In genomic region chr17:75516619-75517276, GRCh38 we compare ENCODE assay signal across 8 cellular contexts. TPM values are rescaled to one million over a fixed set of nuclear protein-coding genes. Genes with fewer than 3 reads are reported as not detected.
A peak's percentile ranks its signal among the peaks of the same experiment; 100 is the strongest.
DNase-seq lines count a peak whose midpoint lies in the region; ATAC-seq and TF ChIP-seq lines count a peak whose summit lies in the region.

No MANE protein-coding gene starts in this region.

- H3K36me3 Mint-ChIP-seq in T-cell (peaks cover 12% of the 10 kb centered on the region), chondrocyte (ENCODE audit: low read depth) (peaks cover 4% of the 10 kb centered on the region), memory B cell (peaks cover 2% of the 10 kb centered on the region)

- TF ChIP-seq CTCF in 22Rv1 (IDR thresholded peaks at IDR 0.05) (no peak), chondrocyte (IDR thresholded peaks at IDR 0.05) (no peak), thyroid gland (IDR thresholded peaks at IDR 0.05) (no peak)

- H3K4me3 ChIP-seq in thyroid gland (replicated peaks in 1 of 3): peak overlapping the region; percentile 43 to 98 (median 64)

- intact Hi-C loops in thyroid gland (cut with DNase I): no loop called here

- ATAC-seq in GM18867 (IDR thresholded peaks at IDR 0.05; ENCODE audit: unreplicated experiment) (peak; percentile 2), HG03103 (IDR thresholded peaks at IDR 0.05; ENCODE audit: low read depth, unreplicated experiment) (peak; percentile 5), T-cell (replicated peaks in 1 of 4) (peak; percentile 4 to 26 (median 20)), memory B cell (ENCODE audit: low read depth) (peak; percentile 7)

- no peak for TF ChIP-seq POLR2A in thyroid gland (IDR thresholded peaks at IDR 0.05)

- H3K27me3 Mint-ChIP-seq in T-cell (no peaks in the 10 kb centered on the region), chondrocyte (ENCODE audit: low read depth) (no peaks in the 10 kb centered on the region), memory B cell (no peaks in the 10 kb centered on the region)

- H3K27me3 ChIP-seq in thyroid gland: no peaks in the 10 kb centered on the region

- H3K4me1 Mint-ChIP-seq in T-cell (peaks cover 21 to 28% (median 24%) of the 10 kb centered on the region in 3 donors), chondrocyte (ENCODE audit: low read depth) (peaks cover 36% of the 10 kb centered on the region), memory B cell (peaks cover 18% of the 10 kb centered on the region)

- peak overlapping the region; percentile 71 to 77 (median 75) for H3K4me3 Mint-ChIP-seq in T-cell
- H3K4me3 Mint-ChIP-seq in chondrocyte (ENCODE audit: unreplicated experiment): peak overlapping the region; percentile 74
- peak overlapping the region; percentile 79 for H3K4me3 Mint-ChIP-seq in memory B cell

- no peaks in the 10 kb centered on the region for H3K9me3 Mint-ChIP-seq in T-cell
- H3K9me3 Mint-ChIP-seq in chondrocyte (ENCODE audit: low read depth): no peaks in the 10 kb centered on the region
- H3K9me3 Mint-ChIP-seq in memory B cell: no peaks in the 10 kb centered on the region

- CTCF ChIA-PET in T-cell (lab: Charles Lee): interaction anchor here (0.5 to 1.5 kb wide), 10 partner anchors 9 to 685 kb away, joined by 3 to 17 read pairs (median 4); partner anchors contain the start of genes GRB2 (in 1 of the 2), LLGL2 (in 1 of the 2), SMIM5 (in 1 of the 2) and TMEM94 (in 1 of the 2)

- H3K27ac Mint-ChIP-seq in T-cell (peak overlapping the region; percentile 96), chondrocyte (ENCODE audit: unreplicated experiment) (no peak overlapping the region), memory B cell (no peak overlapping the region)

- WGBS in thyroid gland, 2 donors: 1 to 2% methylated on average over 12 to 13 of the region's 64 CpGs

- POLR2A ChIA-PET in T-cell (lab: Charles Lee): interaction anchor here in 1 of 2 donors (1.0 kb wide), 1 partner anchor 19 kb away, joined by 5 read pairs; no protein-coding TSS in a partner anchor

- peak overlapping the region; percentile 89 for H3K27ac ChIP-seq in 22Rv1
- H3K27ac ChIP-seq in thyroid gland: peak overlapping the region in 1 of 3 donors; percentile 41

- H3K36me3 ChIP-seq in thyroid gland: peaks cover 0 to 4% of the 10 kb centered on the region in 2 donors

- H3K9me3 ChIP-seq in thyroid gland: no peaks in the 10 kb centered on the region

- H3K4me1 ChIP-seq in thyroid gland: peaks cover 32 to 33% of the 10 kb centered on the region in 2 donors

- DNase-seq in T-cell (peak in 7 of 34 experiments; percentile 25 to 48 (median 37)), chondrocyte (ENCODE audit: low spot score) (no peak), memory B cell (ENCODE audit: low spot score in 2 of 2) (no peak), thyroid gland (peak; percentile 21 to 34), MV-4-11 (lab: John Stamatoyannopoulos, UW) (no peak)

RNA-seq across cellular contexts. Expression of gene TSEN54, which starts 0.4 kb away (rescaled TPM):
- total RNA-seq in T-cell: 10 to 100 TPM; 54.9 to 94.7 (median 67.6) TPM
- total RNA-seq in chondrocyte: 11.0 to 14.6 TPM (median 12.2 TPM) in 3 replicates
- total RNA-seq in thyroid gland: 10 to 100 TPM; 11.6 to 46.6 (median 25.8) TPM

RNA-seq across cellular contexts. Expression of gene CASKIN2, which starts 1.4 kb away (rescaled TPM):
- total RNA-seq in T-cell (under 1 TPM; 0.28 to 0.88 (median 0.85) TPM), chondrocyte (27.1 to 30.4 TPM (median 30.3 TPM) in 3 replicates), thyroid gland (10 to 100 TPM; 15.0 to 87.2 (median 21.7) TPM)

RNA-seq across cellular contexts. Expression of gene LLGL2, which starts 8.7 kb away (rescaled TPM):
- total RNA-seq in T-cell (10 to 100 TPM; 31.2 to 75.7 (median 53.4) TPM), chondrocyte (1.4 to 1.8 TPM (median 1.5 TPM) in 3 replicates), thyroid gland (10 to 100 TPM; 35.6 to 73.5 (median 53.8) TPM)

Comparison
In these comparisons a context has a peak if more than half of its experiments do, and no peak if none do; other contexts are left out.
1. DNase-seq: peak in thyroid gland (2 of 2); none in chondrocyte (single experiment), memory B cell (0 of 2) and MV-4-11 (single experiment).
2. H3K27ac Mint-ChIP-seq: peak in T-cell (2 of 2); none in chondrocyte (single experiment) and memory B cell (single experiment).
3. RNA of gene CASKIN2, which starts 1.4 kb away (total RNA-seq): 27.1 to 30.4 TPM in chondrocyte and 15.0 to 87.2 TPM in thyroid gland; 0.28 to 0.88 TPM in T-cell; every median in the first group is over 4 times any median in the second.
4. RNA of gene LLGL2, which starts 8.7 kb away (total RNA-seq): 35.6 to 73.5 TPM in thyroid gland and 31.2 to 75.7 TPM in T-cell; 1.4 to 1.8 TPM in chondrocyte; every median in the first group is over 10 times any median in the second.
5. Peak in every context shown above with its lines, with median percentiles within 50 percentile points of each other: ATAC-seq and H3K4me3 Mint-ChIP-seq.